ENCODE assay signal across 17 cellular contexts in genomic region chr7:134787064-134787463, GRCh38. TPM values are rescaled to one million over a fixed set of nuclear protein-coding genes. Genes with fewer than 3 reads are reported as not detected.
DNase-seq lines count a peak whose midpoint lies in the region; ATAC-seq and TF ChIP-seq lines count a peak whose summit lies in the region.
"Had no signal": no experiment of that assay in that cellular context is flagged by ENCODE, and none has a peak within 500 bp of the region (broad histone marks: within the 10 kb centered on the region; RNA-seq: fewer than 3 reads in every experiment).

No MANE protein-coding gene starts in this region.

- peaks cover 86% of the 10 kb centered on the region for H3F3A ChIP-seq in GM23248 (ENCODE audit: insufficient read depth)
- H3F3A ChIP-seq in smooth muscle cell (ENCODE audit: low read depth), result peaks cover 42% of the 10 kb centered on the region

- H2AK5ac ChIP-seq in mesenchymal stem cell (ENCODE audit: low read length, severe bottlenecking), result no peak overlapping the region

- H3K4ac ChIP-seq in mesenchymal stem cell (ENCODE audit: low read depth in 1 of 2, low read length in 2 of 2), result no peak overlapping the region

- 56 to 58% methylated on average over 2 of the region's 2 CpGs for WGBS in GM23248 (ENCODE audit: low coverage in 1 of 2, low lambda C conversion rate in 2 of 2, missing lambda C conversion rate in 2 of 2), 2 experiments
- 80% methylated on average over 1 of the region's 2 CpGs for WGBS in mesenchymal stem cell
- 86% methylated on average over 2 of the region's 2 CpGs for WGBS in smooth muscle cell (ENCODE audit: low lambda C conversion rate)

- no peak overlapping the region for H4K91ac ChIP-seq in mesenchymal stem cell (ENCODE audit: low read length)

- peaks cover 89% of the 10 kb centered on the region for H3K4me1 ChIP-seq in GM23248 (ENCODE audit: insufficient read depth)
- H3K4me1 ChIP-seq in mesenchymal stem cell (ENCODE audit: control insufficient read depth, insufficient read depth, low read depth, low read length), result peaks cover 10% of the 10 kb centered on the region
- peaks cover 37% of the 10 kb centered on the region for H3K4me1 ChIP-seq in smooth muscle cell (ENCODE audit: low read depth)

- no peaks in the 10 kb centered on the region for H3K9me2 ChIP-seq in GM23248 (ENCODE audit: insufficient read depth)

- peaks cover 62% of the 10 kb centered on the region for H3K36me3 ChIP-seq in GM23248 (ENCODE audit: low read depth)
- peaks cover 42% of the 10 kb centered on the region for H3K36me3 ChIP-seq in brain microvascular endothelial cell (replicated peaks)
- H3K36me3 ChIP-seq in mesenchymal stem cell (ENCODE audit: control insufficient read depth in 1 of 2, insufficient read depth in 2 of 2, low read depth in 1 of 2, low read length in 2 of 2), result peaks cover 9 to 34% of the 10 kb centered on the region in 2 experiments
- H3K36me3 ChIP-seq in smooth muscle cell (ENCODE audit: low read depth), result no peaks in the 10 kb centered on the region
- H3K36me3 ChIP-seq: suprapubic skin had no signal

- peak overlapping the region; percentile 67 for H3K4me2 ChIP-seq in GM23248 (ENCODE audit: unreplicated experiment)
- H3K4me2 ChIP-seq in mesenchymal stem cell (ENCODE audit: low read length, poor library complexity, severe bottlenecking), result no peak overlapping the region
- peak overlapping the region; percentile 93 for H3K4me2 ChIP-seq in smooth muscle cell

- H3K18ac ChIP-seq in mesenchymal stem cell (ENCODE audit: low read depth in 1 of 2, low read length in 2 of 2), result no peak overlapping the region

- no peak overlapping the region for H2BK15ac ChIP-seq in mesenchymal stem cell (ENCODE audit: low read depth, poor library complexity, severe bottlenecking)

- H4K20me1 ChIP-seq in GM23248 (ENCODE audit: insufficient read depth) (peaks cover 15% of the 10 kb centered on the region; the same call in 1 of the 2 replicates), smooth muscle cell (ENCODE audit: low read depth) (peaks cover 100% of the 10 kb centered on the region)

- H2BK12ac ChIP-seq in mesenchymal stem cell (ENCODE audit: low read length in 2 of 2), result no peak overlapping the region

- H3K79me2 ChIP-seq in GM23248 (ENCODE audit: insufficient read depth) (peaks cover 100% of the 10 kb centered on the region), smooth muscle cell (ENCODE audit: low read depth) (peaks cover 100% of the 10 kb centered on the region)

- in situ Hi-C loops in GM23248 (cut with MboI), result no loop called here
- in situ Hi-C loops in brain microvascular endothelial cell (cut with HindIII; ENCODE audit: low pct_ligation_motif_present, low sequenced_read_pairs), result no loop called here

- no peak overlapping the region for H2AFZ ChIP-seq in GM23248
- no peak overlapping the region for H2AFZ ChIP-seq in mesenchymal stem cell (ENCODE audit: low read depth, low read length)
- no peak overlapping the region for H2AFZ ChIP-seq in smooth muscle cell (ENCODE audit: low read depth)

- peak overlapping the region; percentile 28 for H3K4me3 ChIP-seq in GM23248
- no peak overlapping the region for H3K4me3 ChIP-seq in brain microvascular endothelial cell (ENCODE audit: low read depth, low read length)
- peak overlapping the region in 1 of 2 experiments; percentile 50 for H3K4me3 ChIP-seq in mesenchymal stem cell (ENCODE audit: insufficient read depth in 1 of 2, low read depth in 1 of 2, low read length in 2 of 2)
- H3K4me3 ChIP-seq in smooth muscle cell, result no peak overlapping the region
- H3K4me3 ChIP-seq: GM12878, suprapubic skin had no signal

- H4K8ac ChIP-seq in mesenchymal stem cell (ENCODE audit: low read length), result no peak overlapping the region

- H3K79me1 ChIP-seq in mesenchymal stem cell (replicated peaks; ENCODE audit: low read length, poor library complexity, severe bottlenecking), result peaks cover 3% of the 10 kb centered on the region

- H2BK5ac ChIP-seq in mesenchymal stem cell (ENCODE audit: low read depth, low read length, poor library complexity, severe bottlenecking), result no peak overlapping the region

- H3K9me3 ChIP-seq in GM23248 (ENCODE audit: low read depth) (no peaks in the 10 kb centered on the region), mesenchymal stem cell (ENCODE audit: control insufficient read depth, low read length) (no peaks in the 10 kb centered on the region), smooth muscle cell (replicated peaks; ENCODE audit: low read depth) (no peaks in the 10 kb centered on the region)
- H3K9me3 ChIP-seq: suprapubic skin had no signal

- no peak overlapping the region for H3K23ac ChIP-seq in mesenchymal stem cell (ENCODE audit: low read length in 2 of 2)

- no peak for ATAC-seq in GM18868 (IDR thresholded peaks at IDR 0.05; ENCODE audit: unreplicated experiment)
- ATAC-seq: activated CD8-positive, alpha-beta T cell treated with anti-CD3 and anti-CD28 coated beads, Interleukin-2, amount 10 ng/mL, durations not matched to agents 7 days and 5 days; GM12878; T-helper 17 cell had no signal

- DNase-seq in GM23248 (peak; percentile 38), brain microvascular endothelial cell (no peak), mesenchymal stem cell (peak; percentile 47), smooth muscle cell (lab: John Stamatoyannopoulos, UW; ENCODE audit: unreplicated experiment) (no peak), NCI-H524 (lab: John Stamatoyannopoulos, UW) (no peak), cerebellar nuclear complex (lab: John Stamatoyannopoulos, UW) (no peak)
- no peak for DNase-seq in activated CD4-positive, alpha-beta T cell treated with anti-CD3 and anti-CD28 coated beads for 1 hour
- DNase-seq: activated CD8-positive, alpha-beta T cell treated with anti-CD3 and anti-CD28 coated beads, Interleukin-2, amount 10 ng/mL, durations not matched to agents 7 days and 5 days; Calu3; mammary epithelial cell; MM.1S; NCI-H1694 treated with DMSO at 0.1 percent for 48 hours; retina; T-helper 17 cell had no signal

- H2BK120ac ChIP-seq in mesenchymal stem cell (ENCODE audit: low read depth, low read length), result no peak overlapping the region

- TF ChIP-seq CTCF in brain microvascular endothelial cell (IDR thresholded peaks at IDR 0.05; ENCODE audit: low read depth, low read length, missing control alignments), result no peak
- no peak for TF ChIP-seq CTCF in smooth muscle cell (IDR thresholded peaks at IDR 0.05; ENCODE audit: borderline replicate concordance, insufficient read depth, poor library complexity, severe bottlenecking)

- H3K14ac ChIP-seq in mesenchymal stem cell (ENCODE audit: low read length in 2 of 2), result no peak overlapping the region

- H3K27me3 ChIP-seq in GM23248 (replicated peaks; ENCODE audit: insufficient read depth), result no peaks in the 10 kb centered on the region
- H3K27me3 ChIP-seq in brain microvascular endothelial cell (replicated peaks), result no peaks in the 10 kb centered on the region
- no peaks in the 10 kb centered on the region for H3K27me3 ChIP-seq in mesenchymal stem cell (ENCODE audit: control insufficient read depth in 1 of 2, insufficient read depth in 1 of 2, low read length in 2 of 2)
- H3K27me3 ChIP-seq in smooth muscle cell (ENCODE audit: low read depth), result no peaks in the 10 kb centered on the region
- H3K27me3 ChIP-seq: suprapubic skin had no signal

- H3K9ac ChIP-seq in GM23248 (peak overlapping the region; percentile 9; the same call in 1 of the 2 replicates), mesenchymal stem cell (ENCODE audit: low read length) (peak overlapping the region; percentile 13), smooth muscle cell (ENCODE audit: low read depth) (no peak overlapping the region)

- H3K27ac ChIP-seq in GM23248, result peak overlapping the region; percentile 50
- H3K27ac ChIP-seq in brain microvascular endothelial cell, result peak overlapping the region; percentile 17
- H3K27ac ChIP-seq in mesenchymal stem cell (ENCODE audit: low read length, poor library complexity, severe bottlenecking), result peak overlapping the region; percentile 23
- H3K27ac ChIP-seq in smooth muscle cell (ENCODE audit: low read depth), result peak overlapping the region; percentile 92
- H3K27ac ChIP-seq: suprapubic skin had no signal

RNA-seq across cellular contexts. Expression of gene CALD1, which starts 7.6 kb away (rescaled TPM):
- total RNA-seq in GM23248 (2014; rRNA removed; shearing (Covaris generic)), result 674 and 698 TPM in 2 replicates
- polyA plus RNA-seq in GM23248 (2016; fragmentation: Nextera tagmentation; extraction: Ambion mirVana), result 1,687 and 1,703 TPM in 2 replicates
- 820 TPM for polyA plus RNA-seq in mesenchymal stem cell (2013, experiment 1 of 2)
- 785 TPM for polyA plus RNA-seq in mesenchymal stem cell (2013, experiment 2 of 2)
- total RNA-seq in smooth muscle cell, result 948 and 1,024 TPM in 2 replicates
- polyA plus RNA-seq in smooth muscle cell, result 1,552 and 1,869 TPM in 2 replicates

Comparison
In these comparisons a context has a peak if more than half of its experiments do, and no peak if none do; other contexts are left out.
1. DNase-seq: peak in GM23248 (single experiment) and mesenchymal stem cell (single experiment); none in brain microvascular endothelial cell (single experiment), smooth muscle cell (single experiment), activated CD4-positive, alpha-beta T cell treated with anti-CD3 and anti-CD28 coated beads for 1 hour (single experiment), NCI-H524 (0 of 2) and cerebellar nuclear complex (0 of 2).
2. H3K27ac ChIP-seq: peak in every context shown above with its lines; median percentile 92 in smooth muscle cell; 50 in GM23248; 23 in mesenchymal stem cell; 17 in brain microvascular endothelial cell.